Comparison of ENCODE assay signal across 8 cellular contexts in genomic region chr17:142102-142661, GRCh38. TPM values are rescaled to one million over a fixed set of nuclear protein-coding genes. Genes with fewer than 3 reads are reported as not detected.
DNase-seq lines count a peak whose midpoint lies in the region; ATAC-seq and TF ChIP-seq lines count a peak whose summit lies in the region.

No MANE protein-coding gene starts in this region.

- H3K4me3 ChIP-seq in Peyer's patch: no peak overlapping the region
- H3K4me3 ChIP-seq in sigmoid colon: no peak overlapping the region

- no peak for TF ChIP-seq EP300 in sigmoid colon (IDR thresholded peaks at IDR 0.05)

- TF ChIP-seq CTCF in Peyer's patch (IDR thresholded peaks at IDR 0.05) (no peak), sigmoid colon (IDR thresholded peaks at IDR 0.05) (no peak)

- DNase-seq in DMS153 (lab: John Stamatoyannopoulos, UW) (peak; percentile 4), DMS153 treated with DMSO at 0.1 percent for 48 hours (lab: John Stamatoyannopoulos, UW; ENCODE audit: unreplicated experiment) (no peak), Peyer's patch (peak; percentile 14 to 43 (median 27)), dermis blood vessel endothelial cell (peak; percentile 60), sigmoid colon (peak; percentile 61), DMS53 treated with DMSO at 0.1 percent for 48 hours (lab: John Stamatoyannopoulos, UW; ENCODE audit: unreplicated experiment) (no peak), NCI-H226 (no peak)

- 94 to 95% methylated on average over 23 of the region's 23 CpGs for WGBS in sigmoid colon, 2 donors

- H3K4me1 ChIP-seq in Peyer's patch (no peaks in the 10 kb centered on the region), sigmoid colon (peaks cover 0 to 4% (median 2%) of the 10 kb centered on the region in 4 donors)

- TF ChIP-seq POLR2A in Peyer's patch (IDR thresholded peaks at IDR 0.05) (no peak), sigmoid colon (IDR thresholded peaks at IDR 0.05) (no peak)

- H3K9me3 ChIP-seq in Peyer's patch (no peaks in the 10 kb centered on the region), sigmoid colon (no peaks in the 10 kb centered on the region)

- H3K27me3 ChIP-seq in Peyer's patch (no peaks in the 10 kb centered on the region), sigmoid colon (no peaks in the 10 kb centered on the region)

- ATAC-seq in HG03520 (IDR thresholded peaks at IDR 0.05; ENCODE audit: unreplicated experiment): no peak

- H3K36me3 ChIP-seq in Peyer's patch (no peaks in the 10 kb centered on the region), sigmoid colon (no peaks in the 10 kb centered on the region)

- intact Hi-C loops in sigmoid colon (cut with DNase I): no loop called here

- no peak overlapping the region for H3K27ac ChIP-seq in Peyer's patch
- no peak overlapping the region for H3K27ac ChIP-seq in sigmoid colon

RNA-seq across cellular contexts. Expression of gene SCGB1C2, which starts 4.8 kb away (rescaled TPM):
- total RNA-seq in Peyer's patch (not detected), dermis blood vessel endothelial cell (not detected in 2 replicates), sigmoid colon (not detected)
- polyA plus RNA-seq in sigmoid colon: not detected

RNA-seq across cellular contexts. Expression of gene DOC2B, which starts 39.3 kb away (rescaled TPM):
- total RNA-seq in Peyer's patch: 10 to 100 TPM in 1 of 4 donors, 1 to 10 TPM in 3; 4.2 to 29.7 (median 6.1) TPM
- total RNA-seq in dermis blood vessel endothelial cell: 20.6 and 57.9 TPM in 2 replicates
- 10 to 100 TPM in 1 of 4 donors, 1 to 10 TPM in 3; 2.5 to 12.5 (median 6.9) TPM for total RNA-seq in sigmoid colon
- 1 to 10 TPM in 2 of 3 donors, under 1 TPM in 1; 0.46 to 7.4 (median 1.2) TPM for polyA plus RNA-seq in sigmoid colon

Comparison
In these comparisons a context has a peak if more than half of its experiments do, and no peak if none do; other contexts are left out.
1. DNase-seq: peak in DMS153 (single experiment), Peyer's patch (3 of 3), dermis blood vessel endothelial cell (single experiment) and sigmoid colon (single experiment); none in DMS153 treated with DMSO at 0.1 percent for 48 hours (single experiment), DMS53 treated with DMSO at 0.1 percent for 48 hours (single experiment) and NCI-H226 (single experiment).